Comparison of ENCODE assay signal across 26 cellular contexts in the genomic region with DNA sequence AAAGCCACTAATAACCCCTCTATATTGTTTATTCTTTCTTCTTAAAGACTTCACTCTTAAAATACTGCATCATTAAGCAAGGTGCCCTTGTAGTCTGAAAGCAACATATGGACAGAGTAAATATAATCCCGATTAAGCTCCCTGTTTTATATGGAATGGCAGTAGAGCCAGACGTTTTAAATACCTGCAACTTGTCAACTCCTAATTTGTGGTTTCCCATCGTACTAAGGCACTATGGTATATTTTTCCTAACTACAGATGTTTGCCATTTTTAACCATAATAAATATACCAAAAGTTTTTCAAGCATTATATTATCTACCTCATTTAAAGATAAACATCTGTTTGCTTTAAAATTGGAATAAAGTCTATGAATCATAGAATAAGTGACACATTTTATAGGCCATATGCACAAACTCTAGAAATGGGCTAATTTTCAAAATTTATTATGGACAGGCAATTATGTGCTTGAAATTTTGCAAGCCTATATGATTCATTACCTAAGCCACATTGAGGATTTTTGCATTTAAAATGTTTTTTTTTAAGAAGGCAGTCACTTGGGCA.
"Had no signal": no experiment of that assay in that cellular context is flagged by ENCODE, and none has a peak within 500 bp of the region (broad histone marks: within the 10 kb centered on the region; RNA-seq: fewer than 3 reads in every experiment).

No MANE protein-coding gene starts in this region.

- H3K36me3 Mint-ChIP-seq: activated naive CD8-positive, alpha-beta T cell treated with anti-CD3 and anti-CD28 coated beads for 36 hours; brain; mesothelial cell of epicardium; naive B cell; stimulated activated naive B cell treated with anti-CD40 and anti-IgM and Interleukin-4, amounts not matched to agents 10 μg/mL and 1 μg/mL and 100 μg/mL, for 72 hours had no signal

- H3K4me1 Mint-ChIP-seq: activated naive CD8-positive, alpha-beta T cell treated with anti-CD3 and anti-CD28 coated beads for 36 hours; brain; endodermal cell; mesothelial cell of epicardium; naive B cell; stimulated activated naive B cell treated with anti-CD40 and anti-IgM and Interleukin-4, amounts not matched to agents 10 μg/mL and 1 μg/mL and 100 μg/mL, for 72 hours had no signal

- H3K9me3 Mint-ChIP-seq: activated naive CD4-positive, alpha-beta T cell treated with anti-CD3 and anti-CD28 coated beads for 36 hours; activated naive CD8-positive, alpha-beta T cell treated with anti-CD3 and anti-CD28 coated beads for 36 hours; stimulated activated naive B cell treated with anti-CD40 and anti-IgM and Interleukin-4, amounts not matched to agents 10 μg/mL and 1 μg/mL and 100 μg/mL, for 72 hours had no signal

- H3K27me3 Mint-ChIP-seq: activated naive CD8-positive, alpha-beta T cell treated with anti-CD3 and anti-CD28 coated beads for 36 hours; progenitor cell of endocrine pancreas had no signal

- FAIRE-seq: TTC549 had no signal

- H3K4me3 Mint-ChIP-seq: activated naive CD4-positive, alpha-beta T cell treated with anti-CD3 and anti-CD28 coated beads for 36 hours; activated naive CD8-positive, alpha-beta T cell treated with anti-CD3 and anti-CD28 coated beads for 36 hours; brain; endodermal cell; mesothelial cell of epicardium; naive B cell; stimulated activated naive B cell treated with anti-CD40 and anti-IgM and Interleukin-4, amounts not matched to agents 10 μg/mL and 1 μg/mL and 100 μg/mL, for 72 hours had no signal

- H3K27ac Mint-ChIP-seq: activated naive CD4-positive, alpha-beta T cell treated with anti-CD3 and anti-CD28 coated beads for 36 hours; activated naive CD8-positive, alpha-beta T cell treated with anti-CD3 and anti-CD28 coated beads for 36 hours; brain; endodermal cell; mesothelial cell of epicardium; naive B cell; progenitor cell of endocrine pancreas; stimulated activated naive B cell treated with anti-CD40 and anti-IgM and Interleukin-4, amounts not matched to agents 10 μg/mL and 1 μg/mL and 100 μg/mL, for 72 hours had no signal

- DNase-seq: activated CD4-positive, alpha-beta T cell treated with anti-CD3 and anti-CD28 coated beads for 48 hours; activated CD4-positive, alpha-beta T cell treated with anti-CD3 and anti-CD28 coated beads, Interleukin-2, amount 50 U/mL, for 48 hours; activated CD8-positive, alpha-beta memory T cell treated with anti-CD3 and anti-CD28 coated beads for 24 hours; activated effector memory CD4-positive, alpha-beta T cell treated with Interleukin-2 at 50 U/mL for 16 hours; activated naive CD4-positive, alpha-beta T cell treated with anti-CD3 and anti-CD28 coated beads for 36 hours; activated naive CD8-positive, alpha-beta T cell treated with anti-CD3 and anti-CD28 coated beads for 36 hours; adrenal gland; aorta; cerebellar nuclear complex; cortex of kidney; endodermal cell; foreskin melanocyte; heart right ventricle; naive B cell; ovary; retina; stimulated activated CD4-positive, alpha-beta T cell treated with anti-CD3 and anti-CD28 coated beads, Interleukin-12 subunit alpha, Interleukin-12 subunit beta, amount 100 ng/mL, for 4 hours; stimulated activated CD4-positive, alpha-beta T cell treated with anti-CD3 and anti-CD28 coated beads, Interleukin-4, amount 100 ng/mL, for 4 hours; stimulated activated naive B cell treated with anti-CD40 and anti-IgM and Interleukin-4, amounts not matched to agents 10 μg/mL and 1 μg/mL and 100 μg/mL, for 72 hours; stomach; thyroid gland; upper lobe of left lung had no signal
